ENCODE assay signal across 8 cellular contexts in genomic region chr12:46071769-46072624, GRCh38.
DNase-seq lines count a peak whose midpoint lies in the region; ATAC-seq, FAIRE-seq and TF ChIP-seq lines count a peak whose summit lies in the region.

No MANE protein-coding gene starts in this region.

- no peak overlapping the region for H3K4me2 ChIP-seq in astrocyte (ENCODE audit: low read length)

- H3K27me3 ChIP-seq in astrocyte (ENCODE audit: insufficient read depth, low read length): no peaks in the 10 kb centered on the region

- H3K9me3 Mint-ChIP-seq in astrocyte (ENCODE audit: unreplicated experiment): no peaks in the 10 kb centered on the region

- no peak overlapping the region for H3K9ac ChIP-seq in astrocyte (ENCODE audit: low read length)

- peaks cover 2% of the 10 kb centered on the region for H3K4me1 Mint-ChIP-seq in astrocyte (ENCODE audit: low read depth, unreplicated experiment)

- no peaks in the 10 kb centered on the region for H3K36me3 Mint-ChIP-seq in astrocyte (ENCODE audit: low read depth, unreplicated experiment)

- no peaks in the 10 kb centered on the region for H3K4me1 ChIP-seq in astrocyte (ENCODE audit: insufficient read depth, low read length)

- peak; percentile 99 for ATAC-seq in HG02852 (IDR thresholded peaks at IDR 0.05; ENCODE audit: unreplicated experiment)

- no peaks in the 10 kb centered on the region for H3K79me2 ChIP-seq in astrocyte (ENCODE audit: insufficient read depth, low read length)

- peak; percentile 13 for FAIRE-seq in astrocyte (lab: Jason Lieb, UNC)

- no peaks in the 10 kb centered on the region for H3K9me3 ChIP-seq in astrocyte (ENCODE audit: insufficient read depth, low read depth, low read length)

- H3K36me3 ChIP-seq in astrocyte (ENCODE audit: insufficient read depth, low read length): no peaks in the 10 kb centered on the region

- H2AFZ ChIP-seq in astrocyte (ENCODE audit: low read depth, low read length): peak overlapping the region; percentile 18

- H3K27ac Mint-ChIP-seq in astrocyte (ENCODE audit: unreplicated experiment): no peak overlapping the region

- H4K20me1 ChIP-seq in astrocyte (ENCODE audit: insufficient read depth, low read length): no peaks in the 10 kb centered on the region

- TF ChIP-seq CTCF in astrocyte (IDR thresholded peaks at IDR 0.05; ENCODE audit: insufficient read depth, low read depth, low read length): peak; percentile 98

- H3K4me3 Mint-ChIP-seq in astrocyte (ENCODE audit: unreplicated experiment): no peak overlapping the region

- no peaks in the 10 kb centered on the region for H3K27me3 Mint-ChIP-seq in astrocyte (ENCODE audit: low read depth, unreplicated experiment)

- peak; percentile 26 for DNase-seq in NK-92 treated with Interleukin-12 subunit alpha and Interleukin-12 subunit beta, amount 100 ng/mL, for 24 hours (lab: John Stamatoyannopoulos, UW)
- no peak for DNase-seq in NK-92 (lab: John Stamatoyannopoulos, UW; ENCODE audit: unreplicated experiment)
- peak; percentile 8 for DNase-seq in NCI-H187 treated with DMSO at 0.1 percent for 48 hours (lab: John Stamatoyannopoulos, UW)
- peak; percentile 47 for DNase-seq in T-helper 9 cell
- DNase-seq in astrocyte (ENCODE audit: low read depth): peak; percentile 36
- peak in 36 of 51 donors; percentile 1 to 60 (median 18) for DNase-seq in hypothalamus (lab: John Stamatoyannopoulos, UW)
- DNase-seq in smooth muscle cell of the brain vasculature (ENCODE audit: low read depth, low spot score): peak; percentile 45

- no peak overlapping the region for H3K27ac ChIP-seq in astrocyte (ENCODE audit: low read depth, low read length)

- H3K4me3 ChIP-seq in astrocyte (ENCODE audit: insufficient read depth, low read depth, low read length): no peak overlapping the region
